Comparison of ENCODE assay signal across 10 cellular contexts in genomic region chr7:90726623-90727022, GRCh38.
DNase-seq lines count a peak whose midpoint lies in the region; TF ChIP-seq lines count a peak whose summit lies in the region.
"Had no signal": no experiment of that assay in that cellular context is flagged by ENCODE, and none has a peak within 500 bp of the region (broad histone marks: within the 10 kb centered on the region; RNA-seq: fewer than 3 reads in every experiment).

No MANE protein-coding gene starts in this region.

- no peak for TF ChIP-seq CTCF in VCaP (conservative IDR thresholded peaks at IDR 0.05)

- H3K27ac ChIP-seq in VCaP = peak overlapping the region; percentile 59
- H3K27ac ChIP-seq: A549, epithelial cell of prostate had no signal

- peak in 2 of 3 experiments; percentile 39 to 46 for DNase-seq in NCI-H1417 (lab: John Stamatoyannopoulos, UW)
- DNase-seq in NCI-H1417 treated with DMSO at 0.1 percent for 48 hours (lab: John Stamatoyannopoulos, UW) = no peak
- peak; percentile 15 for DNase-seq in iPS-NIHi11 (ENCODE audit: low spot score)
- DNase-seq in superior temporal gyrus (ENCODE audit: extremely low spot score) = peak; percentile 23
- no peak for DNase-seq in activated gamma-delta T cell (lab: John Stamatoyannopoulos, UW)
- DNase-seq in activated CD4-positive, alpha-beta T cell treated with anti-CD3 and anti-CD28 coated beads, Interleukin-2, amount 50 U/mL, for 48 hours = no peak
- DNase-seq in stimulated activated naive CD4-positive, alpha-beta T cell (lab: John Stamatoyannopoulos, UW) = no peak

Comparison
In these comparisons a context has a peak if more than half of its experiments do, and no peak if none do; other contexts are left out.
1. DNase-seq: peak in NCI-H1417 (2 of 3), iPS-NIHi11 (single experiment) and superior temporal gyrus (single experiment); none in NCI-H1417 treated with DMSO at 0.1 percent for 48 hours (single experiment), activated gamma-delta T cell (single experiment), activated CD4-positive, alpha-beta T cell treated with anti-CD3 and anti-CD28 coated beads, Interleukin-2, amount 50 U/mL, for 48 hours (0 of 2) and stimulated activated naive CD4-positive, alpha-beta T cell (0 of 6).